9 cellular contexts compared by ENCODE assay signal in genomic region chr17:1573932-1574696, GRCh38. TPM values are rescaled to one million over a fixed set of nuclear protein-coding genes. Genes with fewer than 3 reads are reported as not detected.
DNase-seq lines count a peak whose midpoint lies in the region; ATAC-seq and TF ChIP-seq lines count a peak whose summit lies in the region.
"Had no signal": no experiment of that assay in that cellular context is flagged by ENCODE, and none has a peak within 500 bp of the region (broad histone marks: within the 10 kb centered on the region; RNA-seq: fewer than 3 reads in every experiment).

No MANE protein-coding gene starts in this region.

- TF ChIP-seq CTCF in gastroesophageal sphincter (IDR thresholded peaks at IDR 0.05) (peak in 3 of 4 experiments; percentile 96 to 97 (median 97)), parathyroid adenoma (IDR thresholded peaks at IDR 0.05) (peak; percentile 97), vagina (IDR thresholded peaks at IDR 0.05) (peak; percentile 89 to 97 (median 91))

- no peaks in the 10 kb centered on the region for H3K9me3 ChIP-seq in gastroesophageal sphincter
- no peaks in the 10 kb centered on the region for H3K9me3 ChIP-seq in parathyroid adenoma (ENCODE audit: control insufficient read depth, low read length)
- H3K9me3 ChIP-seq in vagina: no peaks in the 10 kb centered on the region

- H3K9ac ChIP-seq in parathyroid adenoma: no peak overlapping the region

- H3K27me3 ChIP-seq in gastroesophageal sphincter (peaks cover 15% of the 10 kb centered on the region), parathyroid adenoma (ENCODE audit: control insufficient read depth, insufficient read depth, low read length) (no peaks in the 10 kb centered on the region), vagina (no peaks in the 10 kb centered on the region)

- 10 to 26% methylated on average over 7 to 11 of the region's 19 CpGs for WGBS in gastroesophageal sphincter (ENCODE audit: low coverage in 1 of 2), 2 donors

- no peak overlapping the region for H2AFZ ChIP-seq in parathyroid adenoma

- H3K27ac ChIP-seq in gastroesophageal sphincter (peak overlapping the region in 3 of 4 donors; percentile 49 to 76 (median 57)), parathyroid adenoma (no peak overlapping the region), vagina (peak overlapping the region; percentile 80)
- H3K27ac ChIP-seq: SK-N-MC had no signal

- TF ChIP-seq POLR2A in Raji (IDR thresholded peaks at IDR 0.05; ENCODE audit: insufficient read depth, low read depth, low read length): 0 out of 2 replicates have a peak, but pooled peaks have one; percentile 14
- TF ChIP-seq POLR2A in gastroesophageal sphincter (IDR thresholded peaks at IDR 0.05): no peak
- TF ChIP-seq POLR2A in vagina (IDR thresholded peaks at IDR 0.05): no peak

- DNase-seq in Caki2 (ENCODE audit: low read depth) (peak; percentile 53), HUDEP-2 (lab: John Stamatoyannopoulos, UW; ENCODE audit: unreplicated experiment in 76 of 76) (peak in 69 of 76 experiments; percentile 2 to 89 (median 67)), vagina (ENCODE audit: extremely low spot score in 2 of 2) (no peak)
- DNase-seq in activated naive CD4-positive, alpha-beta T cell treated with Interleukin-2 at 50 U/mL for 16 hours: peak; percentile 68

- H3K36me3 ChIP-seq in gastroesophageal sphincter (no peaks in the 10 kb centered on the region), parathyroid adenoma (ENCODE audit: control insufficient read depth, insufficient read depth, low read length) (no peaks in the 10 kb centered on the region), vagina (no peaks in the 10 kb centered on the region)

- intact Hi-C loops in vagina (cut with DNase I): loop anchor here (2.0 to 10.0 kb wide), 3 partner anchors 55 to 141 kb away; partner anchors contain the start of genes RILP, SLC43A2 and TLCD2

- in situ Hi-C loops in Caki2 (cut with HindIII; ENCODE audit: low pct_unique_long_range_greater_than_20kb, low sequenced_read_pairs): no loop called here

- H3K4me3 ChIP-seq in gastroesophageal sphincter: no peak overlapping the region
- no peak overlapping the region for H3K4me3 ChIP-seq in parathyroid adenoma (ENCODE audit: low read depth, low read length)
- H3K4me3 ChIP-seq in vagina: no peak overlapping the region
- H3K4me3 ChIP-seq: SK-N-MC had no signal

- no peak for TF ChIP-seq EP300 in gastroesophageal sphincter (IDR thresholded peaks at IDR 0.05)

- peak; percentile 40 for ATAC-seq in gastroesophageal sphincter
- no peak for ATAC-seq in HG02610 (IDR thresholded peaks at IDR 0.05; ENCODE audit: unreplicated experiment)

- H3K4me2 ChIP-seq in parathyroid adenoma (ENCODE audit: low read length): no peak overlapping the region

- no peaks in the 10 kb centered on the region for H3K79me2 ChIP-seq in parathyroid adenoma

- H3K4me1 ChIP-seq in gastroesophageal sphincter (peaks cover 0 to 49% (median 31%) of the 10 kb centered on the region in 3 donors), parathyroid adenoma (peaks cover 8% of the 10 kb centered on the region), vagina (peaks cover 28% of the 10 kb centered on the region)

RNA-seq across cellular contexts. Expression of gene PITPNA, which starts 11.5 kb away (rescaled TPM):
- total RNA-seq in Caki2 (2014; rRNA removed; shearing (Covaris generic); ENCODE audit: low replicate concordance): 6.7 and 24.4 TPM in 2 replicates
- total RNA-seq in gastroesophageal sphincter (10 to 100 TPM; 40.8 to 61.1 (median 45.5) TPM), vagina (46.4 TPM)

RNA-seq across cellular contexts. Expression of gene SLC43A2, which starts 54.5 kb away (rescaled TPM):
- total RNA-seq in Caki2 (2014; rRNA removed; shearing (Covaris generic); ENCODE audit: low replicate concordance): 7.6 and 29.9 TPM in 2 replicates
- total RNA-seq in gastroesophageal sphincter: 10 to 100 TPM in 3 of 4 donors, 1 to 10 TPM in 1; 6.4 to 16.8 (median 10.4) TPM
- total RNA-seq in vagina: 5.2 TPM

RNA-seq across cellular contexts. Expression of gene INPP5K, which starts 57.7 kb away (rescaled TPM):
- 24.8 and 33.3 TPM in 2 replicates for total RNA-seq in Caki2 (2014; rRNA removed; shearing (Covaris generic); ENCODE audit: low replicate concordance)
- 10 to 100 TPM; 59.6 to 76.0 (median 73.1) TPM for total RNA-seq in gastroesophageal sphincter
- 96.0 TPM for total RNA-seq in vagina

Comparison
In these comparisons a context has a peak if more than half of its experiments do, and no peak if none do; other contexts are left out.
1. DNase-seq: peak in Caki2 (single experiment), HUDEP-2 (69 of 76) and activated naive CD4-positive, alpha-beta T cell treated with Interleukin-2 at 50 U/mL for 16 hours (single experiment); none in vagina (0 of 2).
2. Peak in every context shown above with its lines, with median percentiles within 50 percentile points of each other: CTCF ChIP-seq.